24 cellular contexts compared by ENCODE assay signal in the genomic region with DNA sequence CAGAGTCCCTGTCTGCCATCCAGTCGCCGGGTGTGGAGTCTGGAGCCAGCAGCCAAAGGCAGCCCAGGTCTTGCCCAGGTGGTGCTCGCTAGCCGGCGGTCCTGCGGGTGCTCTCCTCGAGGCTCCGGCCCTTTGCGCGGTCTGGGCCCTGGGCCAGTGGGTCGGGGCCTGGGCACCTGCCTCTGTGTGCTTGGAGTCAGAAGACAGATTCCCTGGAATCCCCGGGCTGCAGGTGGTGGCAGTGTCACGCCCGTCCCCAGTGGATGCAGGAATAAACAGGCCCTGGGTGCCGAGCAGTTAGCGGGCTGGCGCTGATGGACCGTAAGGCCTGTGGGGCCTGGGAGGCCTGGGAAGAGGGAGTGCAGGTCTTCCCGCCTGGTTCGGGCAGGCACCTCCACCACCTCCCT. TPM values are rescaled to one million over a fixed set of nuclear protein-coding genes. Genes with fewer than 3 reads are reported as not detected.
A peak's percentile ranks its signal among the peaks of the same experiment; 100 is the strongest.
DNase-seq lines count a peak whose midpoint lies in the region; ATAC-seq and TF ChIP-seq lines count a peak whose summit lies in the region.
"Had no signal": no experiment of that assay in that cellular context is flagged by ENCODE, and none has a peak within 500 bp of the region (broad histone marks: within the 10 kb centered on the region; RNA-seq: fewer than 3 reads in every experiment).

No MANE protein-coding gene starts in this region.

- POLR2A ChIA-PET in MCF 10A (lab: Yijun Ruan, JAX) (no interaction called here), WTC11 (lab: Charles Lee) (no interaction called here)

- H3K27ac Mint-ChIP-seq in MCF 10A (ENCODE audit: low read depth, unreplicated experiment) (peak overlapping the region; percentile 59), WTC11 (peak overlapping the region; percentile 97), type B pancreatic cell (peak overlapping the region; percentile 72)
- H3K27ac Mint-ChIP-seq: activated CD4-positive, alpha-beta T cell treated with anti-CD3 and anti-CD28 coated beads, Interleukin-2, amount 10 ng/mL, durations not matched to agents 24 days and 14 days; activated naive CD4-positive, alpha-beta T cell treated with anti-CD3 and anti-CD28 coated beads, Interleukin-2, amount 50 U/mL, for 72 hours; B cell; stimulated activated naive CD8-positive, alpha-beta T cell treated with anti-CD3 and anti-CD28 coated beads, Interleukin-15, Interleukin-2, amounts not matched to agents 100 ng/mL and 50 ng/mL, for 24 hours had no signal

- peaks cover 27% of the 10 kb centered on the region for H3K36me3 Mint-ChIP-seq in MCF 10A (ENCODE audit: insufficient read depth, unreplicated experiment)
- H3K36me3 Mint-ChIP-seq in WTC11, result peaks cover 27% of the 10 kb centered on the region
- H3K36me3 Mint-ChIP-seq in type B pancreatic cell, result peaks cover 13% of the 10 kb centered on the region

- TF ChIP-seq CTCF in MCF 10A (IDR thresholded peaks at IDR 0.05; ENCODE audit: unreplicated experiment) (no peak), mammary epithelial cell (conservative IDR thresholded peaks at IDR 0.05 in 1 of 2, IDR thresholded peaks at IDR 0.05 in 1 of 2; ENCODE audit: extremely low read depth in 1 of 2, insufficient read depth in 1 of 2, low read depth in 1 of 2, low read length in 2 of 2) (no peak), WTC11 (IDR thresholded peaks at IDR 0.05) (no peak), right lobe of liver (IDR thresholded peaks at IDR 0.05) (no peak), type B pancreatic cell (conservative IDR thresholded peaks at IDR 0.05) (no peak), coronary artery (IDR thresholded peaks at IDR 0.05) (no peak)

- H3K4me2 ChIP-seq in mammary epithelial cell (ENCODE audit: insufficient read depth, low read depth, low read length), result no peak overlapping the region
- H3K4me2 ChIP-seq: A549 had no signal

- H3K4me3 Mint-ChIP-seq in MCF 10A (ENCODE audit: unreplicated experiment), result no peak overlapping the region
- no peak overlapping the region for H3K4me3 Mint-ChIP-seq in WTC11
- H3K4me3 Mint-ChIP-seq in type B pancreatic cell, result no peak overlapping the region
- H3K4me3 Mint-ChIP-seq: activated CD4-positive, alpha-beta T cell treated with anti-CD3 and anti-CD28 coated beads, Interleukin-2, amount 10 ng/mL, durations not matched to agents 24 days and 14 days; B cell; stimulated activated naive CD8-positive, alpha-beta T cell treated with anti-CD3 and anti-CD28 coated beads, Interleukin-15, Interleukin-2, amounts not matched to agents 100 ng/mL and 50 ng/mL, for 24 hours had no signal

- no peak overlapping the region for H3K9ac ChIP-seq in mammary epithelial cell (ENCODE audit: insufficient read depth, low read length)

- BruUV-seq in MCF 10A (replicated peaks; lab: Mats Ljungman, UMichigan) (no TSS peak), mammary epithelial cell (replicated peaks; lab: Mats Ljungman, UMichigan) (no TSS peak)

- no peak overlapping the region for H2AFZ ChIP-seq in mammary epithelial cell (ENCODE audit: low read depth, low read length)

- peaks cover 37% of the 10 kb centered on the region for H3K4me1 ChIP-seq in mammary epithelial cell (ENCODE audit: insufficient read depth, low read length)
- peaks cover 0 to 62% (median 19%) of the 10 kb centered on the region in 4 donors for H3K4me1 ChIP-seq in right lobe of liver

- H3K9me3 Mint-ChIP-seq in MCF 10A (ENCODE audit: unreplicated experiment) (no peaks in the 10 kb centered on the region), WTC11 (peaks cover 8% of the 10 kb centered on the region), type B pancreatic cell (no peaks in the 10 kb centered on the region)

- ATAC-seq in WTC11, result no peak
- ATAC-seq in right lobe of liver, result peak; percentile 1 to 14 (median 9)
- no peak for ATAC-seq in GM18517 (IDR thresholded peaks at IDR 0.05; ENCODE audit: unreplicated experiment)
- no peak for ATAC-seq in GM19328 (IDR thresholded peaks at IDR 0.05; ENCODE audit: unreplicated experiment)
- ATAC-seq: activated naive CD4-positive, alpha-beta T cell treated with anti-CD3 and anti-CD28 coated beads, Interleukin-2, amount 50 U/mL, for 72 hours; PC-3 had no signal

- H4K20me1 ChIP-seq in mammary epithelial cell (ENCODE audit: insufficient read depth, low read length), result no peaks in the 10 kb centered on the region

- in situ Hi-C loops in mammary epithelial cell (cut with MboI; ENCODE audit: low sequenced_read_pairs in 2 of 2), result no loop called here

- peaks cover 29% of the 10 kb centered on the region for H3K4me1 Mint-ChIP-seq in MCF 10A (ENCODE audit: insufficient read depth, unreplicated experiment)
- H3K4me1 Mint-ChIP-seq in WTC11, result peaks cover 39% of the 10 kb centered on the region
- H3K4me1 Mint-ChIP-seq in type B pancreatic cell (ENCODE audit: unreplicated experiment), result peaks cover 39% of the 10 kb centered on the region

- dilution Hi-C loops in mammary epithelial cell (cut with HindIII; ENCODE audit: low sequenced_read_pairs), result no loop called here

- H3K27me3 ChIP-seq in mammary epithelial cell (ENCODE audit: insufficient read depth, low read length), result no peaks in the 10 kb centered on the region
- H3K27me3 ChIP-seq in right lobe of liver, result no peaks in the 10 kb centered on the region
- H3K27me3 ChIP-seq: foreskin keratinocyte, SJSA1, transverse colon had no signal

- TF ChIP-seq POLR2A in right lobe of liver (IDR thresholded peaks at IDR 0.05), result no peak

- no peak overlapping the region for H3K4me3 ChIP-seq in mammary epithelial cell (replicated peaks in 1 of 3; ENCODE audit: insufficient read depth in 1 of 3, low read depth in 2 of 3, low read length in 3 of 3)
- no peak overlapping the region for H3K4me3 ChIP-seq in right lobe of liver
- H3K4me3 ChIP-seq in coronary artery, result no peak overlapping the region
- H3K4me3 ChIP-seq: A549, SJSA1, transverse colon had no signal

- intact Hi-C loops in MCF 10A (cut with micrococcal nuclease) (no loop called here), mammary epithelial cell (cut with micrococcal nuclease) (loop anchor here (10.0 kb wide), 1 partner anchor 236 kb away; the partner anchor contains the start of gene RPS21), right lobe of liver (cut with DNase I) (no loop called here)

- H3K9me3 ChIP-seq in mammary epithelial cell (replicated peaks; ENCODE audit: insufficient read depth, low read length) (no peaks in the 10 kb centered on the region), right lobe of liver (no peaks in the 10 kb centered on the region)
- H3K9me3 ChIP-seq: SJSA1, transverse colon had no signal

- H3K27ac ChIP-seq in mammary epithelial cell (ENCODE audit: insufficient read depth, low read depth, low read length) (no peak overlapping the region), right lobe of liver (peak overlapping the region in 1 of 3 donors; percentile 100), coronary artery (no peak overlapping the region)
- H3K27ac ChIP-seq: A549, foreskin keratinocyte, SJSA1, transverse colon had no signal

- H3K36me3 ChIP-seq in mammary epithelial cell (ENCODE audit: insufficient read depth, low read length), result no peaks in the 10 kb centered on the region
- no peaks in the 10 kb centered on the region for H3K36me3 ChIP-seq in right lobe of liver
- H3K36me3 ChIP-seq: transverse colon had no signal

- DNase-seq in MCF 10A (ENCODE audit: unreplicated experiment) (no peak), mammary epithelial cell (no peak), WTC11 (ENCODE audit: low spot score) (no peak), right lobe of liver (no peak), type B pancreatic cell (ENCODE audit: extremely low spot score, unreplicated experiment) (no peak), coronary artery (ENCODE audit: low spot score) (no peak)
- DNase-seq: activated CD4-positive, alpha-beta T cell treated with anti-CD3 and anti-CD28 coated beads, Interleukin-2, amount 10 ng/mL, durations not matched to agents 24 days and 14 days; aorta; DND-41; foreskin keratinocyte; KG1; NCI-H187 treated with DMSO at 0.1 percent for 48 hours; NCI-H226; PC-3; stimulated activated CD4-positive, alpha-beta T cell treated with anti-CD3 and anti-CD28 coated beads, Interleukin-12 subunit alpha, Interleukin-12 subunit beta, amount 100 ng/mL, for 4 hours; T-helper 1 cell; transverse colon had no signal

- CTCF ChIA-PET in MCF 10A (lab: Yijun Ruan, JAX), result interaction anchor here (0.6 kb wide), 1 partner anchor 11 kb away, joined by 3 read pairs; no protein-coding TSS in a partner anchor
- CTCF ChIA-PET in mammary epithelial cell (lab: Charles Lee; ENCODE audit: low non-redundant PET), result no interaction called here
- CTCF ChIA-PET in WTC11 (lab: Charles Lee), result interaction anchor here (1.6 kb wide), 1 partner anchor 138 kb away, joined by 6 read pairs; no protein-coding TSS in a partner anchor

- 82% methylated on average over 17 of the region's 20 CpGs for WGBS in mammary epithelial cell (ENCODE audit: low coverage, missing lambda C conversion rate)
- 52% methylated on average over 7 of the region's 20 CpGs for WGBS in right lobe of liver (ENCODE audit: insufficient coverage, low coverage, low lambda C conversion rate, missing lambda C conversion rate)

- H3K79me2 ChIP-seq in mammary epithelial cell (ENCODE audit: insufficient read depth, low read length), result peaks cover 98% of the 10 kb centered on the region

- H3K27me3 Mint-ChIP-seq in MCF 10A (ENCODE audit: insufficient read depth, unreplicated experiment) (no peaks in the 10 kb centered on the region), WTC11 (ENCODE audit: low read depth) (no peaks in the 10 kb centered on the region), type B pancreatic cell (no peaks in the 10 kb centered on the region)
- H3K27me3 Mint-ChIP-seq: activated CD4-positive, alpha-beta T cell treated with anti-CD3 and anti-CD28 coated beads, Interleukin-2, amount 10 ng/mL, durations not matched to agents 24 days and 14 days; B cell; stimulated activated naive CD8-positive, alpha-beta T cell treated with anti-CD3 and anti-CD28 coated beads, Interleukin-15, Interleukin-2, amounts not matched to agents 100 ng/mL and 50 ng/mL, for 24 hours had no signal

RNA-seq across cellular contexts. Expression of gene SS18L1, which starts 5.3 kb away (rescaled TPM):
- total RNA-seq in MCF 10A (2022) (16.1 and 17.9 TPM in 2 replicates), mammary epithelial cell (10 to 100 TPM; 16.3 to 20.6 TPM), WTC11 (2021) (29.4 to 34.1 TPM (median 29.8 TPM) in 3 replicates), right lobe of liver (10 to 100 TPM; 14.1 to 26.5 (median 23.7) TPM), type B pancreatic cell (ENCODE audit: low replicate concordance) (20.5 and 25.5 TPM in 2 replicates)
- 10.4 TPM for polyA plus RNA-seq in mammary epithelial cell
- polyA minus RNA-seq in mammary epithelial cell, result 17.7 TPM

RNA-seq across cellular contexts. Expression of gene PSMA7, which starts 5.7 kb away (rescaled TPM):
- total RNA-seq in MCF 10A (2022) (362 and 419 TPM in 2 replicates), mammary epithelial cell (100 to 1,000 TPM; 173 to 303 TPM), WTC11 (2021) (315 to 364 TPM (median 321 TPM) in 3 replicates), right lobe of liver (100 to 1,000 TPM; 108 to 268 (median 116) TPM), type B pancreatic cell (ENCODE audit: low replicate concordance) (207 and 236 TPM in 2 replicates)
- 575 TPM for polyA plus RNA-seq in mammary epithelial cell
- 118 TPM for polyA minus RNA-seq in mammary epithelial cell

RNA-seq across cellular contexts. Expression of gene LSM14B, which starts 26.6 kb away (rescaled TPM):
- total RNA-seq in MCF 10A (2022), result 33.3 and 35.1 TPM in 2 replicates
- 10 to 100 TPM; 31.5 to 36.3 TPM for total RNA-seq in mammary epithelial cell
- polyA plus RNA-seq in mammary epithelial cell, result 20.3 TPM
- polyA minus RNA-seq in mammary epithelial cell, result 20.6 TPM
- total RNA-seq in WTC11 (2021), result 67.4 to 73.5 TPM (median 69.7 TPM) in 3 replicates
- total RNA-seq in right lobe of liver, result 10 to 100 TPM in 5 of 6 experiments, 1 to 10 TPM in 1; 9.5 to 19.8 (median 14.2) TPM
- 45.6 and 66.3 TPM in 2 replicates for total RNA-seq in type B pancreatic cell (ENCODE audit: low replicate concordance)

RNA-seq across cellular contexts. Expression of gene MTG2, which starts 33.9 kb away (rescaled TPM):
- total RNA-seq in MCF 10A (2022), result 46.9 and 61.0 TPM in 2 replicates
- 10 to 100 TPM; 20.7 to 38.6 TPM for total RNA-seq in mammary epithelial cell
- polyA plus RNA-seq in mammary epithelial cell, result 28.2 TPM
- 8.8 TPM for polyA minus RNA-seq in mammary epithelial cell
- total RNA-seq in WTC11 (2021), result 26.6 to 33.0 TPM (median 27.9 TPM) in 3 replicates
- 10 to 100 TPM; 27.0 to 45.6 (median 31.8) TPM for total RNA-seq in right lobe of liver
- 35.6 and 37.4 TPM in 2 replicates for total RNA-seq in type B pancreatic cell (ENCODE audit: low replicate concordance)

Comparison
In these comparisons a context has a peak if more than half of its experiments do, and no peak if none do; other contexts are left out.
1. ATAC-seq: peak in right lobe of liver (4 of 4); none in WTC11 (single experiment), GM18517 (single experiment) and GM19328 (single experiment).
2. Peak in every context shown above with its lines, with median percentiles within 50 percentile points of each other: H3K27ac Mint-ChIP-seq.